In genomic region chr4:13024147-13025105, GRCh38 we compare ENCODE assay signal across 8 cellular contexts.
"Had no signal": no experiment of that assay in that cellular context is flagged by ENCODE, and none has a peak within 500 bp of the region (broad histone marks: within the 10 kb centered on the region; RNA-seq: fewer than 3 reads in every experiment).

No MANE protein-coding gene starts in this region.

- ATAC-seq: K562 had no signal

- H3K27ac ChIP-seq: HL-60 had no signal

- DNase-seq: GOT3, H9, HCEC 1CT, HFFc6, IMR-90, KG1 had no signal

- H3K4me3 ChIP-seq: K562 had no signal

- FAIRE-seq: K562 had no signal
